20 cellular contexts compared by ENCODE assay signal in the genomic region with DNA sequence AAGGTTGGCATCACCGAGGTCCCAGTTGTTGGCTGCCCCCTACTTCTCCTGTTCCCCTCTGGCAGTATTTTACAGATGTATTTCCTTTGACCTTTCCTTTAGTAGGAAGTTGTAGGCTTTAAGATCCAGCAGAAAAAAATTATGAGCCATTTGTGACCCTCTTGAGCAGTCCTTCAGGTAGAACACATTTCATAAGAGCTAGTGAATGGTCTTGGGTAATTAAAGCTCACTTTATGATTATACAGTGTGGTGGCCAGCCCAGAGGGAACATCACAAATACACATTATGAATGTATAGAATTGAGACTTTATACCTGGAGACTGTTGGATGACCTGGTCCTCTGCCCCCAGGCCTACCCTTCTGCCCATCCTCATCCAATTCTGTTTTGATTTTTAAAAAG. TPM values are rescaled to one million over a fixed set of nuclear protein-coding genes. Genes with fewer than 3 reads are reported as not detected.
A peak's percentile ranks its signal among the peaks of the same experiment; 100 is the strongest.
DNase-seq lines count a peak whose midpoint lies in the region; ATAC-seq and TF ChIP-seq lines count a peak whose summit lies in the region.
"Had no signal": no experiment of that assay in that cellular context is flagged by ENCODE, and none has a peak within 500 bp of the region (broad histone marks: within the 10 kb centered on the region; RNA-seq: fewer than 3 reads in every experiment).

No MANE protein-coding gene starts in this region.

- H3K4me1 Mint-ChIP-seq in natural killer cell = peaks cover 48 to 54% of the 10 kb centered on the region in 2 donors
- H3K4me1 Mint-ChIP-seq in natural killer cell treated with Interleukin-12 subunit alpha and Interleukin-12 subunit beta and Interleukin-15 and Interleukin-18, amount 100 ng/mL, for 72 hours (ENCODE audit: low read depth in 2 of 2) = peaks cover 5 to 23% of the 10 kb centered on the region in 2 donors
- peaks cover 31 to 71% of the 10 kb centered on the region in 2 donors for H3K4me1 Mint-ChIP-seq in immature natural killer cell
- peaks cover 61 to 79% (median 69%) of the 10 kb centered on the region in 3 donors for H3K4me1 Mint-ChIP-seq in T-cell
- H3K4me1 Mint-ChIP-seq: GM23338 had no signal

- DNase-seq in natural killer cell (no peak), NCI-H187 treated with DMSO at 0.1 percent for 48 hours (lab: John Stamatoyannopoulos, UW) (peak; percentile 36), immature natural killer cell (no peak), upper lobe of right lung (no peak), left colon (no peak), T-cell (no peak), RWPE1 (ENCODE audit: low spot score) (no peak)
- DNase-seq in natural killer cell treated with Interleukin-12 subunit alpha and Interleukin-12 subunit beta and Interleukin-15 and Interleukin-18, amount 100 ng/mL, for 72 hours (ENCODE audit: low spot score) = no peak
- DNase-seq: BE2C, COR-L47, KG1, MV-4-11, NCI-H1105 treated with DMSO at 0.1 percent for 48 hours, NCI-H1694, NCI-H2081 treated with DMSO at 0.1 percent for 48 hours, NCI-H748 treated with DMSO at 0.1 percent for 48 hours, SJCRH30 had no signal

- CTCF ChIA-PET in T-cell (lab: Charles Lee) = no interaction called here
- CTCF ChIA-PET in RWPE1 (lab: Yijun Ruan, JAX) = interaction anchor here (0.7 kb wide), 1 partner anchor 1248 kb away, joined by 3 read pairs; no protein-coding TSS in a partner anchor

- H3K9me3 Mint-ChIP-seq in natural killer cell (no peaks in the 10 kb centered on the region), immature natural killer cell (no peaks in the 10 kb centered on the region), T-cell (no peaks in the 10 kb centered on the region)
- no peaks in the 10 kb centered on the region for H3K9me3 Mint-ChIP-seq in natural killer cell treated with Interleukin-12 subunit alpha and Interleukin-12 subunit beta and Interleukin-15 and Interleukin-18, amount 100 ng/mL, for 72 hours
- H3K9me3 Mint-ChIP-seq: GM23338 had no signal

- no peak overlapping the region for H3K27ac ChIP-seq in upper lobe of right lung
- no peak overlapping the region for H3K27ac ChIP-seq in RWPE1
- H3K27ac ChIP-seq: A549, SJCRH30 had no signal

- H3K27ac Mint-ChIP-seq in natural killer cell (peak overlapping the region; percentile 63 to 80), immature natural killer cell (peak overlapping the region in 4 of 6 donors; percentile 3 to 22 (median 17)), T-cell (no peak overlapping the region)
- no peak overlapping the region for H3K27ac Mint-ChIP-seq in natural killer cell treated with Interleukin-12 subunit alpha and Interleukin-12 subunit beta and Interleukin-15 and Interleukin-18, amount 100 ng/mL, for 72 hours
- H3K27ac Mint-ChIP-seq: GM23338 had no signal

- H3K36me3 Mint-ChIP-seq in natural killer cell = no peaks in the 10 kb centered on the region
- H3K36me3 Mint-ChIP-seq in natural killer cell treated with Interleukin-12 subunit alpha and Interleukin-12 subunit beta and Interleukin-15 and Interleukin-18, amount 100 ng/mL, for 72 hours = no peaks in the 10 kb centered on the region
- H3K36me3 Mint-ChIP-seq in immature natural killer cell = no peaks in the 10 kb centered on the region
- no peaks in the 10 kb centered on the region for H3K36me3 Mint-ChIP-seq in T-cell

- peaks cover 24% of the 10 kb centered on the region for H3K4me1 ChIP-seq in upper lobe of right lung
- H3K4me1 ChIP-seq: BE2C, HAP-1, SJCRH30 had no signal

- H3K4me3 Mint-ChIP-seq in natural killer cell = no peak overlapping the region
- H3K4me3 Mint-ChIP-seq in natural killer cell treated with Interleukin-12 subunit alpha and Interleukin-12 subunit beta and Interleukin-15 and Interleukin-18, amount 100 ng/mL, for 72 hours = no peak overlapping the region
- no peak overlapping the region for H3K4me3 Mint-ChIP-seq in immature natural killer cell
- H3K4me3 Mint-ChIP-seq in T-cell = no peak overlapping the region
- H3K4me3 Mint-ChIP-seq: GM23338 had no signal

- H3K9me3 ChIP-seq in upper lobe of right lung = no peaks in the 10 kb centered on the region
- H3K9me3 ChIP-seq: A549, BE2C, HAP-1 had no signal

- TF ChIP-seq CTCF in natural killer cell (IDR thresholded peaks at IDR 0.05) (no peak), upper lobe of right lung (IDR thresholded peaks at IDR 0.05) (no peak), RWPE1 (conservative IDR thresholded peaks at IDR 0.05; ENCODE audit: low read depth) (no peak)

- ATAC-seq in natural killer cell (no peak), upper lobe of right lung (peak; percentile 59), left colon (no peak), T-cell (replicated peaks in 1 of 4) (no peak)
- no peak for ATAC-seq in natural killer cell treated with Interleukin-12 subunit alpha and Interleukin-12 subunit beta and Interleukin-15 and Interleukin-18, amount 100 ng/mL, for 72 hours
- ATAC-seq: A549, GM23338 had no signal

- no peak overlapping the region for H3K4me3 ChIP-seq in upper lobe of right lung
- H3K4me3 ChIP-seq: A549, GM23338, HAP-1, SJCRH30 had no signal

- intact Hi-C loops in natural killer cell (cut with micrococcal nuclease) = no loop called here
- intact Hi-C loops in upper lobe of right lung (cut with DNase I) = no loop called here
- intact Hi-C loops in left colon (cut with DNase I, micrococcal nuclease) = no loop called here

- H3K27me3 ChIP-seq in upper lobe of right lung = no peaks in the 10 kb centered on the region
- H3K27me3 ChIP-seq: BE2C, SJCRH30 had no signal

- no peaks in the 10 kb centered on the region for H3K27me3 Mint-ChIP-seq in natural killer cell (ENCODE audit: low read depth in 2 of 2)
- H3K27me3 Mint-ChIP-seq in natural killer cell treated with Interleukin-12 subunit alpha and Interleukin-12 subunit beta and Interleukin-15 and Interleukin-18, amount 100 ng/mL, for 72 hours = no peaks in the 10 kb centered on the region
- H3K27me3 Mint-ChIP-seq in immature natural killer cell (ENCODE audit: low read depth in 3 of 3) = peaks cover 0 to 6% (median 3%) of the 10 kb centered on the region in 3 donors
- no peaks in the 10 kb centered on the region for H3K27me3 Mint-ChIP-seq in T-cell

- POLR2A ChIA-PET in T-cell (lab: Charles Lee) = interaction anchor here in 1 of 2 donors (0.6 kb wide), 1 partner anchor 52 kb away, joined by 6 read pairs; no protein-coding TSS in a partner anchor
- POLR2A ChIA-PET in RWPE1 (lab: Yijun Ruan, JAX; ENCODE audit: low non-redundant PET) = no interaction called here

- no peaks in the 10 kb centered on the region for H3K36me3 ChIP-seq in upper lobe of right lung
- H3K36me3 ChIP-seq: BE2C, HAP-1, SJCRH30 had no signal

RNA-seq across cellular contexts. Expression of a gene that starts 57.0 kb away (rescaled TPM):
- total RNA-seq in natural killer cell (100 to 1,000 TPM; 117 to 133 (median 121) TPM), upper lobe of right lung (45.4 TPM), left colon (10 to 100 TPM; 26.6 to 30.7 TPM), T-cell (10 to 100 TPM; 46.2 to 94.4 (median 52.4) TPM)
- total RNA-seq in natural killer cell treated with Interleukin-12 subunit alpha and Interleukin-12 subunit beta and Interleukin-15 and Interleukin-18, amount 100 ng/mL, for 72 hours = 10 to 100 TPM; 26.7 to 27.9 TPM
- 10 to 100 TPM in 2 of 3 donors, 1 to 10 TPM in 1; 9.9 to 55.7 (median 20.2) TPM for polyA plus RNA-seq in immature natural killer cell

Comparison
In these comparisons a context has a peak if more than half of its experiments do, and no peak if none do; other contexts are left out.
1. H3K27ac Mint-ChIP-seq: peak in natural killer cell (2 of 2) and immature natural killer cell (4 of 6); none in natural killer cell treated with Interleukin-12 subunit alpha and Interleukin-12 subunit beta and Interleukin-15 and Interleukin-18, amount 100 ng/mL, for 72 hours (0 of 2) and T-cell (0 of 2).